In the genomic region with DNA sequence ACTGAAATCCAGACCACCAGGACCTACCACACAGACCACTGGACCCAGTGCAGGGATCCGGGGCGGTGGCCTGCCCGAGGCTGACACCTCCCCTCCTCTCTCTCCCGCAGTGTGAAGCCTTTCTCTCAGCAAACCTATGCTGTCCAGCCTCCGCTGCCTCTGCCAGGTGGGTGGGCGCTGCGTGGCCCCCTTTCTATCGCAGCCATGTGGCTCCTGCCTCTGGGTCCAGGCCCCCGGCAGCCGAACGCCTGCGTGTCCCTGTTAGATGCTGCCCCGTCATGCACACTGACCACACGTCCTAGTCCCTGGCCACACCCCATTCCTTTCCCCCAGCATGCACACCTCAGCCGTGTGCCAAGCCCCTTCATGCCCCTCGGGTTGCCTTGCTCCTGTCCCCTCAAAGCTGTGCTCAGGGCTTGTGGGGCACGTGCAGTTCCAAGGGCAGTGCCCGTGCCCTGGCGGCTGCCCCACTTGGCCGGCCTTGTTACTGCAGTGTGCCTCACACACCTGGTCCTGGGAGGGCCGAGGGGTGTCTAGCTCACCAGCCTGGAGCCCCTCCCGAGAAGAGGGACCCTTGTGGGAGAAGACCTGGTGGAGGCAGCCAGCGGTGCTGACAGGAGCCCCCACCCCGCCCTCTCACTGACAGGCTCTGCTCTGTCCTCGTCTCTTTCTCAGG, we compare ENCODE assay signal across 23 cellular contexts. TPM values are rescaled to one million over a fixed set of nuclear protein-coding genes. Genes with fewer than 3 reads are reported as not detected.
A peak's percentile ranks its signal among the peaks of the same experiment; 100 is the strongest.
DNase-seq lines count a peak whose midpoint lies in the region; ATAC-seq, FAIRE-seq and TF ChIP-seq lines count a peak whose summit lies in the region.
"Had no signal": no experiment of that assay in that cellular context is flagged by ENCODE, and none has a peak within 500 bp of the region (broad histone marks: within the 10 kb centered on the region; RNA-seq: fewer than 3 reads in every experiment).

No MANE protein-coding gene starts in this region.

- H3K9me3 Mint-ChIP-seq in activated T-helper 2 cell treated with anti-CD3 and anti-CD28 coated beads, Interferon-gamma antibody, Interleukin-2, Interleukin-4, amounts not matched to agents 10 μg/mL and 5 μg/mL and 100 μg/mL, durations not matched to agents 14 hours and 24 hours and 36 hours: no peaks in the 10 kb centered on the region
- H3K9me3 Mint-ChIP-seq: CD4-positive, CD25-positive, alpha-beta regulatory T cell had no signal

- peaks cover 14 to 73% of the 10 kb centered on the region in 2 donors for H3K36me3 ChIP-seq in neuronal stem cell (replicated peaks in 1 of 2; ENCODE audit: control insufficient read depth in 2 of 2, insufficient read depth in 2 of 2, low read length in 2 of 2)

- FAIRE-seq in A549 (lab: Jason Lieb, UNC) (no peak), HTR-8/SVneo (lab: Jason Lieb, UNC) (peak; percentile 16)
- FAIRE-seq: GM18507, H54 had no signal

- POLR2A ChIA-PET in A549 (lab: Yijun Ruan, JAX): no interaction called here

- no peak overlapping the region for H3K14ac ChIP-seq in neuronal stem cell (ENCODE audit: low read length)

- no peaks in the 10 kb centered on the region for H3K27me3 ChIP-seq in neuronal stem cell (ENCODE audit: control insufficient read depth in 3 of 3, insufficient read depth in 3 of 3, low read depth in 1 of 3, low read length in 3 of 3)
- H3K27me3 ChIP-seq: BLaER1, MG63 had no signal

- H3K27ac ChIP-seq in A549: no peak overlapping the region
- H3K27ac ChIP-seq in neuronal stem cell (replicated peaks; ENCODE audit: low read length): no peak overlapping the region
- H3K27ac ChIP-seq: BLaER1, PC-9 had no signal

- intact Hi-C loops in Right ventricle myocardium inferior (cut with DNase I) (no loop called here), left ventricle myocardium superior (cut with micrococcal nuclease) (no loop called here)
- intact Hi-C loops in activated T-helper 2 cell treated with anti-CD3 and anti-CD28 coated beads, Interferon-gamma antibody, Interleukin-2, Interleukin-4, amounts not matched to agents 10 μg/mL and 5 μg/mL and 100 μg/mL, durations not matched to agents 14 hours and 24 hours and 36 hours (cut with micrococcal nuclease): no loop called here

- no peaks in the 10 kb centered on the region for H3K4me1 ChIP-seq in A549
- H3K4me1 ChIP-seq in neuronal stem cell (ENCODE audit: control insufficient read depth in 2 of 2, insufficient read depth in 1 of 2, low read depth in 1 of 2, low read length in 2 of 2): no peaks in the 10 kb centered on the region
- H3K4me1 ChIP-seq: BLaER1 had no signal

- 92% methylated on average over 24 of the region's 25 CpGs for WGBS in A549 (ENCODE audit: missing lambda C conversion rate)
- no CpG with 5 or more reads among the region's 25 CpGs for WGBS in neuronal stem cell (ENCODE audit: extremely low coverage in 2 of 2, insufficient read length in 2 of 2, insufficient replicate concordance in 1 of 2), 2 donors

- no peak overlapping the region for H2BK5ac ChIP-seq in neuronal stem cell (ENCODE audit: low read length)

- no peaks in the 10 kb centered on the region for H3K36me3 Mint-ChIP-seq in activated T-helper 2 cell treated with anti-CD3 and anti-CD28 coated beads, Interferon-gamma antibody, Interleukin-2, Interleukin-4, amounts not matched to agents 10 μg/mL and 5 μg/mL and 100 μg/mL, durations not matched to agents 14 hours and 24 hours and 36 hours (ENCODE audit: low read depth)
- H3K36me3 Mint-ChIP-seq: CD4-positive, CD25-positive, alpha-beta regulatory T cell had no signal

- peak overlapping the region; percentile 16 for H3K23ac ChIP-seq in neuronal stem cell (ENCODE audit: low read depth, low read length, poor library complexity)

- no peak for TF ChIP-seq RAD21 in A549 (conservative IDR thresholded peaks at IDR 0.05 in 1 of 2, IDR thresholded peaks at IDR 0.05 in 1 of 2)

- no peak for TF ChIP-seq CTCF in A549 (IDR thresholded peaks at IDR 0.05)

- ATAC-seq in Right ventricle myocardium inferior: no peak
- no peak for ATAC-seq in left ventricle myocardium superior
- ATAC-seq in A549: peak; percentile 25 to 33; a peak in 4 of 6 replicates

- H3K9me3 ChIP-seq in A549 (no peaks in the 10 kb centered on the region), neuronal stem cell (replicated peaks in 1 of 2; ENCODE audit: control insufficient read depth in 2 of 2, insufficient read depth in 1 of 2, low read depth in 1 of 2, low read length in 2 of 2) (no peaks in the 10 kb centered on the region)
- H3K9me3 ChIP-seq: BLaER1, MG63, SK-N-SH had no signal

- no peak overlapping the region for H3K18ac ChIP-seq in neuronal stem cell (ENCODE audit: low read length)

- H2BK15ac ChIP-seq in neuronal stem cell (ENCODE audit: low read length): no peak overlapping the region

- H3K27me3 Mint-ChIP-seq in activated T-helper 2 cell treated with anti-CD3 and anti-CD28 coated beads, Interferon-gamma antibody, Interleukin-2, Interleukin-4, amounts not matched to agents 10 μg/mL and 5 μg/mL and 100 μg/mL, durations not matched to agents 14 hours and 24 hours and 36 hours (ENCODE audit: low read depth): no peaks in the 10 kb centered on the region
- H3K27me3 Mint-ChIP-seq: CD4-positive, CD25-positive, alpha-beta regulatory T cell had no signal

- DNase-seq in Right ventricle myocardium inferior (ENCODE audit: missing footprints) (peak; percentile 42), left ventricle myocardium superior (no peak), A549 (ENCODE audit: low read depth in 1 of 2, low spot score in 1 of 2) (no peak), HTR-8/SVneo (ENCODE audit: insufficient read length, low spot score) (no peak), neuronal stem cell (ENCODE audit: low spot score) (no peak), RPMI8226 (no peak), T-helper 9 cell (no peak)
- DNase-seq in activated T-helper 2 cell treated with anti-CD3 and anti-CD28 coated beads, Interferon-gamma antibody, Interleukin-2, Interleukin-4, amounts not matched to agents 10 μg/mL and 5 μg/mL and 100 μg/mL, durations not matched to agents 14 hours and 24 hours and 36 hours (ENCODE audit: low spot score): no peak
- DNase-seq: CD4-positive, CD25-positive, alpha-beta regulatory T cell; DMS53; KBM-7; MG63; NCI-H1105 treated with DMSO at 0.1 percent for 48 hours; NCI-H146; NCI-H2029 treated with DMSO at 0.1 percent for 48 hours; NCI-H446 treated with DMSO at 0.1 percent for 48 hours; NCI-H526; NCI-H82; PC-9; SK-N-SH had no signal

- H2AK5ac ChIP-seq in neuronal stem cell (ENCODE audit: low read depth, low read length): no peak overlapping the region

- no peak overlapping the region for H3K27ac Mint-ChIP-seq in activated T-helper 2 cell treated with anti-CD3 and anti-CD28 coated beads, Interferon-gamma antibody, Interleukin-2, Interleukin-4, amounts not matched to agents 10 μg/mL and 5 μg/mL and 100 μg/mL, durations not matched to agents 14 hours and 24 hours and 36 hours

- no peak overlapping the region for H4K8ac ChIP-seq in neuronal stem cell (ENCODE audit: low read depth, low read length)

- H3K4me2 ChIP-seq in A549 (no peak overlapping the region), neuronal stem cell (ENCODE audit: insufficient read depth, low read length, poor library complexity, severe bottlenecking) (no peak overlapping the region)
- H3K4me2 ChIP-seq: BLaER1, PC-9, SK-N-SH had no signal

- CTCF ChIA-PET in A549 (lab: Yijun Ruan, JAX): interaction anchor here (1.3 to 2.1 kb wide), 6 partner anchors 14 to 165 kb away, joined by 3 to 7 read pairs (median 4); no protein-coding TSS in a partner anchor

- no peak for TF ChIP-seq POLR2A in A549 (IDR thresholded peaks at IDR 0.05; ENCODE audit: low read length)

- no peak overlapping the region for H3K4me3 Mint-ChIP-seq in activated T-helper 2 cell treated with anti-CD3 and anti-CD28 coated beads, Interferon-gamma antibody, Interleukin-2, Interleukin-4, amounts not matched to agents 10 μg/mL and 5 μg/mL and 100 μg/mL, durations not matched to agents 14 hours and 24 hours and 36 hours (ENCODE audit: low read depth)
- H3K4me3 Mint-ChIP-seq: CD4-positive, CD25-positive, alpha-beta regulatory T cell had no signal

- H2BK120ac ChIP-seq in neuronal stem cell (ENCODE audit: low read depth, low read length): no peak overlapping the region

- H3K4me3 ChIP-seq in A549: no peak overlapping the region
- H3K4me3 ChIP-seq in neuronal stem cell (ENCODE audit: low read length in 2 of 2): no peak overlapping the region
- H3K4me3 ChIP-seq: BLaER1, MG63, PC-9 had no signal

- H2AFZ ChIP-seq in neuronal stem cell (ENCODE audit: low read length): no peak overlapping the region
- H2AFZ ChIP-seq: PC-9 had no signal

- H3K4me1 Mint-ChIP-seq in activated T-helper 2 cell treated with anti-CD3 and anti-CD28 coated beads, Interferon-gamma antibody, Interleukin-2, Interleukin-4, amounts not matched to agents 10 μg/mL and 5 μg/mL and 100 μg/mL, durations not matched to agents 14 hours and 24 hours and 36 hours (ENCODE audit: low read depth): no peaks in the 10 kb centered on the region

- H3K9ac ChIP-seq in neuronal stem cell (ENCODE audit: low read depth, low read length, poor library complexity): peak overlapping the region; percentile 7
- H3K9ac ChIP-seq: BLaER1, SK-N-SH had no signal

- no peak overlapping the region for H4K91ac ChIP-seq in neuronal stem cell (ENCODE audit: low read depth, low read length, poor library complexity)

- no peak for TF ChIP-seq EP300 in A549 (IDR thresholded peaks at IDR 0.05)

- H3K79me1 ChIP-seq in neuronal stem cell (ENCODE audit: low read depth, low read length): peaks cover 2% of the 10 kb centered on the region

- no peak overlapping the region for H3K4ac ChIP-seq in neuronal stem cell (ENCODE audit: low read length)

- no peak overlapping the region for H2BK12ac ChIP-seq in neuronal stem cell (ENCODE audit: low read length)

RNA-seq across cellular contexts. Expression of gene TSPAN9, which starts 58.0 kb away (rescaled TPM):
- total RNA-seq in Right ventricle myocardium inferior (193 TPM), left ventricle myocardium superior (159 TPM)
- polyA plus RNA-seq in A549 (2011; rRNA removed) (16.1 and 20.1 TPM in 2 replicates), A549 (2017; fragmentation: RNase III; extraction: RNeasy Plus Mini Kit Qiagen cat#74134 plus additional on column Dnase treatment) (10.2 to 12.4 TPM (median 11.3 TPM) in 3 replicates)
- polyA plus RNA-seq in A549 (2012; cell fraction: cytosol; rRNA removed): 11.2 and 14.5 TPM in 2 replicates
- 20.0 and 20.1 TPM in 2 replicates for polyA plus RNA-seq in A549 (2012; cell fraction: nucleus; rRNA removed)
- 12.9 and 16.7 TPM in 2 replicates for polyA minus RNA-seq in A549 (2011; rRNA and poly(A)+ RNA removed)
- 12.5 TPM for polyA plus RNA-seq in neuronal stem cell (2013, experiment 1 of 2)
- polyA plus RNA-seq in neuronal stem cell (2013, experiment 2 of 2): 12.5 TPM
- 0.18 and 0.48 TPM in 2 replicates for total RNA-seq in activated T-helper 2 cell treated with anti-CD3 and anti-CD28 coated beads, Interferon-gamma antibody, Interleukin-2, Interleukin-4, amounts not matched to agents 10 μg/mL and 5 μg/mL and 100 μg/mL, durations not matched to agents 14 hours and 24 hours and 36 hours

RNA-seq across cellular contexts. Expression of gene TEAD4, which starts 59.9 kb away (rescaled TPM):
- total RNA-seq in Right ventricle myocardium inferior (13.4 TPM), left ventricle myocardium superior (11.6 TPM)
- polyA plus RNA-seq in A549 (2011; rRNA removed) (22.0 and 22.6 TPM in 2 replicates), A549 (2017; fragmentation: RNase III; extraction: RNeasy Plus Mini Kit Qiagen cat#74134 plus additional on column Dnase treatment) (31.2 to 34.9 TPM (median 31.8 TPM) in 3 replicates)
- polyA plus RNA-seq in A549 (2012; cell fraction: cytosol; rRNA removed): 53.5 and 61.9 TPM in 2 replicates
- 78.8 and 89.6 TPM in 2 replicates for polyA plus RNA-seq in A549 (2012; cell fraction: nucleus; rRNA removed)
- 23.9 and 31.1 TPM in 2 replicates for polyA minus RNA-seq in A549 (2011; rRNA and poly(A)+ RNA removed)
- 17.8 TPM for polyA plus RNA-seq in neuronal stem cell (2013, experiment 1 of 2)
- polyA plus RNA-seq in neuronal stem cell (2013, experiment 2 of 2): 18.8 TPM
- total RNA-seq in activated T-helper 2 cell treated with anti-CD3 and anti-CD28 coated beads, Interferon-gamma antibody, Interleukin-2, Interleukin-4, amounts not matched to agents 10 μg/mL and 5 μg/mL and 100 μg/mL, durations not matched to agents 14 hours and 24 hours and 36 hours: 12.7 and 13.7 TPM in 2 replicates
- total RNA-seq: CD4-positive, CD25-positive, alpha-beta regulatory T cell had no signal
- polyA plus RNA-seq: CD4-positive, CD25-positive, alpha-beta regulatory T cell had no signal

Comparison
In these comparisons a context has a peak if more than half of its experiments do, and no peak if none do; other contexts are left out.
1. ATAC-seq: peak in A549 (2 of 2); none in Right ventricle myocardium inferior (single experiment) and left ventricle myocardium superior (single experiment).
2. RNA of gene TSPAN9, which starts 58.0 kb away (total RNA-seq): 193 TPM in Right ventricle myocardium inferior (single experiment) and 159 TPM in left ventricle myocardium superior (single experiment); 0.18 to 0.48 TPM in activated T-helper 2 cell treated with anti-CD3 and anti-CD28 coated beads, Interferon-gamma antibody, Interleukin-2, Interleukin-4, amounts not matched to agents 10 μg/mL and 5 μg/mL and 100 μg/mL, durations not matched to agents 14 hours and 24 hours and 36 hours; every median in the first group is over 100 times any median in the second.